In the genomic region with DNA sequence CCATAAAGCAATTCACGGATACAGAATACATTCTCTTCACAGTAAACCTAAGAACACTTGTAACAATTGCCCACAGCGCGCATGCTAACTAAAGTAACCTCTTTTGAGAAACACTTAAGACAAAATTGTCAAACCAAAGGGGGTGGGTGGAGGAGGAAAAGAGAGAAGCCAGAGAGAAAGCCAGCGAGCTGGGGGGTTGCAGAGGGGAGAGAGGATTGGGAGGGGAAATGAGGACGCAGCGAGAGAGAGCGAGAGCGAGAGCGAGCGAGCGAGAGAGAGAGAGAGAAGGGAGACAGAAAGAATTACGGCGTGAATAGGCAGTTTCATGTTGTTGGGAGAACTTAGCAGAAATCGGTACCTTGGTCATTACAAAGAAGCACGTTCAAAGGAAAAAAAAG, we compare ENCODE assay signal across 1 cellular context.
TF ChIP-seq lines count a peak whose summit lies in the region.

No MANE protein-coding gene starts in this region.

TF ChIP-seq in HEK293T, 16 proteins besides CTCF, POLR2A, EP300 and RAD21:
- TF ChIP-seq NFRKB (IDR thresholded peaks at IDR 0.05) (0 out of 2 replicates have a peak, but pooled peaks have one; percentile 12), CTBP1 (IDR thresholded peaks at IDR 0.05; ENCODE audit: borderline replicate concordance) (peak; percentile 71), HDGF (IDR thresholded peaks at IDR 0.05; ENCODE audit: borderline replicate concordance) (no peak), FOXM1 (IDR thresholded peaks at IDR 0.05; ENCODE audit: borderline replicate concordance) (no peak), ZNF384 (IDR thresholded peaks at IDR 0.05) (no peak), LEF1 (IDR thresholded peaks at IDR 0.05; ENCODE audit: borderline replicate concordance) (no peak), TARDBP (IDR thresholded peaks at IDR 0.05) (no peak), FOXA1 (IDR thresholded peaks at IDR 0.05) (no peak)
- TF ChIP-seq, protein P1, sequence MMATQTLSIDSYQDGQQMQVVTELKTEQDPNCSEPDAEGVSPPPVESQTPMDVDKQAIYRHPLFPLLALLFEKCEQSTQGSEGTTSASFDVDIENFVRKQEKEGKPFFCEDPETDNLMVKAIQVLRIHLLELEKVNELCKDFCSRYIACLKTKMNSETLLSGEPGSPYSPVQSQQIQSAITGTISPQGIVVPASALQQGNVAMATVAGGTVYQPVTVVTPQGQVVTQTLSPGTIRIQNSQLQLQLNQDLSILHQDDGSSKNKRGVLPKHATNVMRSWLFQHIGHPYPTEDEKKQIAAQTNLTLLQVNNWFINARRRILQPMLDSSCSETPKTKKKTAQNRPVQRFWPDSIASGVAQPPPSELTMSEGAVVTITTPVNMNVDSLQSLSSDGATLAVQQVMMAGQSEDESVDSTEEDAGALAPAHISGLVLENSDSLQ (IDR thresholded peaks at IDR 0.05) = peak; percentile 85
